In genomic region chr15:99250001-99250400, GRCh38 we compare ENCODE assay signal across 8 cellular contexts. TPM values are rescaled to one million over a fixed set of nuclear protein-coding genes. Genes with fewer than 3 reads are reported as not detected.
DNase-seq lines count a peak whose midpoint lies in the region; TF ChIP-seq lines count a peak whose summit lies in the region.

No MANE protein-coding gene starts in this region.

- peak overlapping the region; percentile 89 for H3K4me3 ChIP-seq in HUES64 (ENCODE audit: low read length)
- H3K4me3 ChIP-seq in adipocyte (ENCODE audit: low read length), result peak overlapping the region; percentile 99
- H3K4me3 ChIP-seq in iPS-15b (ENCODE audit: low read depth, low read length), result peak overlapping the region; percentile 88
- H3K4me3 ChIP-seq in stomach, result peak overlapping the region; percentile 67 to 85 (median 80)

- no peak overlapping the region for H3K27ac ChIP-seq in HUES64 (ENCODE audit: low read depth, low read length)
- H3K27ac ChIP-seq in stomach, result peak overlapping the region in 4 of 5 donors; percentile 91 to 96 (median 92)

- no peaks in the 10 kb centered on the region for H3K36me3 ChIP-seq in HUES64 (ENCODE audit: insufficient read depth, low read length)
- peaks cover 1% of the 10 kb centered on the region for H3K36me3 ChIP-seq in adipocyte (ENCODE audit: control insufficient read depth, insufficient read depth, low read length, severe bottlenecking)
- no peaks in the 10 kb centered on the region for H3K36me3 ChIP-seq in iPS-15b (ENCODE audit: control insufficient read depth, insufficient read depth, low read length)
- H3K36me3 ChIP-seq in stomach, result peaks cover 0 to 3% (median 1%) of the 10 kb centered on the region in 4 donors

- WGBS in HUES64, result 56% methylated on average over 3 of the region's 4 CpGs
- WGBS in stomach, 5 donors, result 26 to 34% (median 29%) methylated on average over 4 of the region's 4 CpGs

- DNase-seq in adipocyte (ENCODE audit: low read depth) (peak; percentile 30), stomach (no peak), DMS53 (lab: John Stamatoyannopoulos, UW) (no peak), HPDE6-E6E7 (ENCODE audit: extremely low spot score) (no peak), COLO668 (lab: John Stamatoyannopoulos, UW; ENCODE audit: unreplicated experiment) (no peak)
- no peak for DNase-seq in activated CD4-positive, alpha-beta T cell treated with anti-CD3 and anti-CD28 coated beads, Interleukin-2, amount 50 U/mL, for 4 hours

- H3K4me1 ChIP-seq in HUES64 (ENCODE audit: insufficient read depth, low read length) (peaks cover 8% of the 10 kb centered on the region; the same call in 1 of the 2 replicates), adipocyte (ENCODE audit: control insufficient read depth, insufficient read depth, low read length) (peaks cover 49% of the 10 kb centered on the region), iPS-15b (ENCODE audit: control insufficient read depth, insufficient read depth, low read length) (no peaks in the 10 kb centered on the region), stomach (peaks cover 23 to 64% (median 40%) of the 10 kb centered on the region in 4 donors)

- no peaks in the 10 kb centered on the region for H3K9me3 ChIP-seq in HUES64 (ENCODE audit: insufficient read depth, low read depth, low read length)
- H3K9me3 ChIP-seq in adipocyte (ENCODE audit: control insufficient read depth, low read length), result no peaks in the 10 kb centered on the region
- no peaks in the 10 kb centered on the region for H3K9me3 ChIP-seq in iPS-15b (ENCODE audit: control insufficient read depth, insufficient read depth, low read length)
- no peaks in the 10 kb centered on the region for H3K9me3 ChIP-seq in stomach

- intact Hi-C loops in stomach (cut with DNase I; ENCODE audit: low total_unique reads), result no loop called here

- H3K9ac ChIP-seq in HUES64 (ENCODE audit: low read depth, low read length) (peak overlapping the region; percentile 85; the same call in 1 of the 2 replicates), adipocyte (ENCODE audit: low read length) (peak overlapping the region; percentile 99), iPS-15b (ENCODE audit: low read depth, low read length) (no peak overlapping the region)

- no peak for TF ChIP-seq EP300 in stomach (IDR thresholded peaks at IDR 0.05)

- no peak for TF ChIP-seq CTCF in stomach (IDR thresholded peaks at IDR 0.05)

- H3K27me3 ChIP-seq in HUES64 (ENCODE audit: insufficient read depth, low read length), result peaks cover 10% of the 10 kb centered on the region; the same call in 1 of the 2 replicates
- H3K27me3 ChIP-seq in adipocyte (replicated peaks; ENCODE audit: control insufficient read depth, insufficient read depth, low read length), result no peaks in the 10 kb centered on the region
- H3K27me3 ChIP-seq in iPS-15b (ENCODE audit: control insufficient read depth, insufficient read depth, low read length), result peaks cover 6% of the 10 kb centered on the region
- no peaks in the 10 kb centered on the region for H3K27me3 ChIP-seq in stomach

- TF ChIP-seq POLR2A in stomach (IDR thresholded peaks at IDR 0.05), result no peak

RNA-seq across cellular contexts. Expression of gene TTC23, which starts 0.6 kb away (rescaled TPM):
- 14.0 TPM for polyA plus RNA-seq in HUES64 (2013, experiment 1 of 2)
- 17.8 TPM for polyA plus RNA-seq in HUES64 (2013, experiment 2 of 2)
- 10 to 100 TPM in 4 of 5 donors, 1 to 10 TPM in 1; 3.8 to 75.3 (median 25.0) TPM for total RNA-seq in stomach
- polyA plus RNA-seq in stomach, result 10 to 100 TPM in 1 of 3 donors, 1 to 10 TPM in 2; 6.9 to 13.3 (median 7.7) TPM

RNA-seq across cellular contexts. Expression of gene LRRC28, which starts 1.3 kb away (rescaled TPM):
- 15.1 TPM for polyA plus RNA-seq in HUES64 (2013, experiment 1 of 2)
- 23.2 TPM for polyA plus RNA-seq in HUES64 (2013, experiment 2 of 2)
- 10 to 100 TPM; 21.4 to 82.6 (median 28.0) TPM for total RNA-seq in stomach
- 10 to 100 TPM in 2 of 3 donors, 1 to 10 TPM in 1; 9.6 to 32.5 (median 13.6) TPM for polyA plus RNA-seq in stomach
